ENCODE assay signal across 8 cellular contexts in the genomic region with DNA sequence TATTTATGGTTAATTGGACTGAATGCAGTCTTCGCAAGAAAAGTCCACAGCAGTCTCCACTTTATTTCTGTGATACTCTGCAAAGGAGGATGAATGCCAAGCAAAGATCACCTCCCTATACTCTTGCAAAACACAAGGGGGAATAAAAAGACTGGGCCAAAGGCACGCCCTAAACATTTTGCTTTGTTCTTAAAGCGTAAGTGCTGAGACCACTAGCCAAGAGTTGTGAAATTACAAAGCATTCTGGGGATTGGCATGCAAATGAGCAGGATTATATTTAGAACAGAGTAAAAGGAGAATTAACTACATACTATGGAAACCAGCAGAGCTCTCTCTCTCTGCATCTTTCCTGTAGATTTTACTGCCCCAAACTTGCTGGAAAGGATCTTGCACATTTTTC. TPM values are rescaled to one million over a fixed set of nuclear protein-coding genes. Genes with fewer than 3 reads are reported as not detected.
DNase-seq lines count a peak whose midpoint lies in the region; ATAC-seq, FAIRE-seq and TF ChIP-seq lines count a peak whose summit lies in the region.

No MANE protein-coding gene starts in this region.

- no peaks in the 10 kb centered on the region for H4K20me1 ChIP-seq in KMS-11 (ENCODE audit: insufficient read depth)

- H3K27ac Mint-ChIP-seq in effector memory CD8-positive, alpha-beta T cell, result no peak overlapping the region
- no peak overlapping the region for H3K27ac Mint-ChIP-seq in activated naive CD4-positive, alpha-beta T cell treated with anti-CD3 and anti-CD28 coated beads, Interleukin-2, amount 10 ng/mL, durations not matched to agents 7 days and 5 days

- no peak overlapping the region for H3K9ac ChIP-seq in KMS-11

- no peaks in the 10 kb centered on the region for H3K36me3 ChIP-seq in KMS-11 (ENCODE audit: insufficient read depth)

- TF ChIP-seq POLR2A in GM12892 (IDR thresholded peaks at IDR 0.05; ENCODE audit: low read depth, low read length), result no peak

- H3K4me2 ChIP-seq in KMS-11, result peak overlapping the region; percentile 98

- ATAC-seq in effector memory CD8-positive, alpha-beta T cell (replicated peaks), result no peak
- ATAC-seq in sciatic nerve, result peak; percentile 71

- H3K4me3 ChIP-seq in KMS-11 (IDR thresholded peaks at IDR 0.05; ENCODE audit: insufficient read depth, low read depth, low read length), result no peak overlapping the region

- H3K9me3 Mint-ChIP-seq in effector memory CD8-positive, alpha-beta T cell, result no peaks in the 10 kb centered on the region
- H3K9me3 Mint-ChIP-seq in activated naive CD4-positive, alpha-beta T cell treated with anti-CD3 and anti-CD28 coated beads, Interleukin-2, amount 10 ng/mL, durations not matched to agents 7 days and 5 days, result no peaks in the 10 kb centered on the region

- TF ChIP-seq CTCF in KMS-11 (conservative IDR thresholded peaks at IDR 0.05; ENCODE audit: low read depth, low read length) (no peak), D721Med (IDR thresholded peaks at IDR 0.05; ENCODE audit: insufficient read depth, missing control alignments) (no peak)

- no peaks in the 10 kb centered on the region for H3K36me3 Mint-ChIP-seq in effector memory CD8-positive, alpha-beta T cell (ENCODE audit: insufficient read depth)
- no peaks in the 10 kb centered on the region for H3K36me3 Mint-ChIP-seq in activated naive CD4-positive, alpha-beta T cell treated with anti-CD3 and anti-CD28 coated beads, Interleukin-2, amount 10 ng/mL, durations not matched to agents 7 days and 5 days

- H3K27me3 Mint-ChIP-seq in effector memory CD8-positive, alpha-beta T cell, result peaks cover 76 to 95% of the 10 kb centered on the region in 2 donors
- peaks cover 53% of the 10 kb centered on the region for H3K27me3 Mint-ChIP-seq in activated naive CD4-positive, alpha-beta T cell treated with anti-CD3 and anti-CD28 coated beads, Interleukin-2, amount 10 ng/mL, durations not matched to agents 7 days and 5 days

- intact Hi-C loops in sciatic nerve (cut with DNase I), result no loop called here

- H3K27me3 ChIP-seq in KMS-11 (ENCODE audit: insufficient read depth, low read depth), result no peaks in the 10 kb centered on the region

- peak overlapping the region; percentile 19; the same call in 1 of the 2 replicates for H3K27ac ChIP-seq in KMS-11

- DNase-seq in GM12892 (ENCODE audit: insufficient read length) (no peak), sciatic nerve (ENCODE audit: low spot score) (no peak), D721Med (ENCODE audit: insufficient read length, low spot score) (no peak), GDM1 (lab: John Stamatoyannopoulos, UW) (no peak), cerebellum (ENCODE audit: low spot score) (no peak)
- DNase-seq in effector memory CD8-positive, alpha-beta T cell, result no peak
- no peak for DNase-seq in activated naive CD4-positive, alpha-beta T cell treated with anti-CD3 and anti-CD28 coated beads, Interleukin-2, amount 10 ng/mL, durations not matched to agents 7 days and 5 days

- FAIRE-seq in GM12892 (lab: Jason Lieb, UNC), result peak; percentile 38
- no peak for FAIRE-seq in D721Med (lab: Jason Lieb, UNC)

- H2AFZ ChIP-seq in KMS-11 (ENCODE audit: low read depth), result peak overlapping the region; percentile 97; the same call in 1 of the 2 replicates

- H3K4me1 ChIP-seq in KMS-11 (ENCODE audit: low read depth, poor library complexity, severe bottlenecking), result peaks cover 43% of the 10 kb centered on the region

- H3K79me2 ChIP-seq in KMS-11 (ENCODE audit: insufficient read depth, low read depth), result peaks cover 26% of the 10 kb centered on the region; the same call in 1 of the 2 replicates

- peak overlapping the region; percentile 89 to 91 for H3K4me3 Mint-ChIP-seq in effector memory CD8-positive, alpha-beta T cell
- no peak overlapping the region for H3K4me3 Mint-ChIP-seq in activated naive CD4-positive, alpha-beta T cell treated with anti-CD3 and anti-CD28 coated beads, Interleukin-2, amount 10 ng/mL, durations not matched to agents 7 days and 5 days

- H3K4me1 Mint-ChIP-seq in effector memory CD8-positive, alpha-beta T cell (ENCODE audit: low read depth in 2 of 2), result peaks cover 11 to 21% of the 10 kb centered on the region in 2 donors
- peaks cover 5% of the 10 kb centered on the region for H3K4me1 Mint-ChIP-seq in activated naive CD4-positive, alpha-beta T cell treated with anti-CD3 and anti-CD28 coated beads, Interleukin-2, amount 10 ng/mL, durations not matched to agents 7 days and 5 days

- CTCF ChIA-PET in activated naive CD4-positive, alpha-beta T cell treated with anti-CD3 and anti-CD28 coated beads, Interleukin-2, amount 10 ng/mL, durations not matched to agents 7 days and 5 days (lab: Charles Lee), result interaction anchor here (0.8 to 2.1 kb wide), 2 partner anchors 102 to 117 kb away, joined by 3 to 7 read pairs; no protein-coding TSS in a partner anchor

RNA-seq across cellular contexts. Expression of a gene that starts 54.5 kb away (rescaled TPM):
- polyA plus RNA-seq in GM12892 (2012; ENCODE audit: missing spikeins), result 0.68 TPM
- total RNA-seq in sciatic nerve, result 81.2 TPM
- 497 TPM for total RNA-seq in cerebellum
